16 cellular contexts compared by ENCODE assay signal in genomic region chr6:3987576-3987975, GRCh38.
DNase-seq lines count a peak whose midpoint lies in the region; ATAC-seq and TF ChIP-seq lines count a peak whose summit lies in the region.
"Had no signal": no experiment of that assay in that cellular context is flagged by ENCODE, and none has a peak within 500 bp of the region (broad histone marks: within the 10 kb centered on the region; RNA-seq: fewer than 3 reads in every experiment).

No MANE protein-coding gene starts in this region.

- H4K12ac ChIP-seq in trophoblast cell (ENCODE audit: low read depth, low read length): no peak overlapping the region

- H3K9me2 ChIP-seq in GM23338 (ENCODE audit: insufficient read depth): no peaks in the 10 kb centered on the region

- ATAC-seq in GM23338 (no peak), T-helper 17 cell (peak; percentile 64)

- no peak overlapping the region for H4K91ac ChIP-seq in trophoblast cell (ENCODE audit: low read depth, low read length)

- H3K14ac ChIP-seq in trophoblast cell (ENCODE audit: low read length): no peak overlapping the region

- no CpG with 5 or more reads among the region's 2 CpGs for WGBS in trophoblast cell (ENCODE audit: extremely low coverage, insufficient coverage, insufficient read length)
- WGBS in prostate gland: 95% methylated on average over 2 of the region's 2 CpGs

- H3K4ac ChIP-seq in trophoblast cell (ENCODE audit: low read depth, low read length): no peak overlapping the region

- no peaks in the 10 kb centered on the region for H3K9me3 ChIP-seq in T-helper 17 cell (ENCODE audit: control insufficient read depth, low read length, poor library complexity, severe bottlenecking)
- no peaks in the 10 kb centered on the region for H3K9me3 ChIP-seq in iPS-18a (ENCODE audit: control insufficient read depth, low read depth, low read length)
- H3K9me3 ChIP-seq in trophoblast cell (ENCODE audit: insufficient read depth, low read depth, low read length): no peaks in the 10 kb centered on the region
- H3K9me3 ChIP-seq in colonic mucosa: no peaks in the 10 kb centered on the region
- no peaks in the 10 kb centered on the region for H3K9me3 ChIP-seq in WERI-Rb-1 (ENCODE audit: severe bottlenecking)
- no peaks in the 10 kb centered on the region for H3K9me3 ChIP-seq in prostate gland
- H3K9me3 ChIP-seq: BLaER1 had no signal

- no peaks in the 10 kb centered on the region for H4K20me1 ChIP-seq in GM23338 (replicated peaks; ENCODE audit: insufficient read depth)

- no peak overlapping the region for H4K8ac ChIP-seq in trophoblast cell (ENCODE audit: low read depth, low read length)

- H3K27me3 ChIP-seq in GM23338 (ENCODE audit: insufficient read depth) (no peaks in the 10 kb centered on the region), iPS-18a (ENCODE audit: control insufficient read depth, insufficient read depth, low read length) (no peaks in the 10 kb centered on the region), trophoblast cell (ENCODE audit: insufficient read depth, low read length) (no peaks in the 10 kb centered on the region), colonic mucosa (no peaks in the 10 kb centered on the region), WERI-Rb-1 (ENCODE audit: insufficient read depth, low read depth, severe bottlenecking) (no peaks in the 10 kb centered on the region), prostate gland (replicated peaks; ENCODE audit: insufficient read depth) (no peaks in the 10 kb centered on the region)
- H3K27me3 ChIP-seq: BLaER1 had no signal

- H3K9ac ChIP-seq in iPS-18a (ENCODE audit: low read length) (no peak overlapping the region), trophoblast cell (ENCODE audit: low read length) (no peak overlapping the region), colonic mucosa (ENCODE audit: low read depth in 2 of 2, low read length in 2 of 2) (no peak overlapping the region)
- H3K9ac ChIP-seq: BLaER1 had no signal

- H3K4me2 ChIP-seq in GM23338 (peak overlapping the region; percentile 64), trophoblast cell (ENCODE audit: low read length) (no peak overlapping the region)
- H3K4me2 ChIP-seq: BLaER1 had no signal

- peaks cover 42% of the 10 kb centered on the region for H3K4me1 ChIP-seq in GM23338 (ENCODE audit: insufficient read depth)
- H3K4me1 ChIP-seq in iPS-18a (ENCODE audit: control insufficient read depth, low read depth, low read length): peaks cover 28% of the 10 kb centered on the region
- H3K4me1 ChIP-seq in trophoblast cell (ENCODE audit: control insufficient read depth in 1 of 2, insufficient read depth in 2 of 2, low read length in 2 of 2): peaks cover 9 to 20% of the 10 kb centered on the region in 2 experiments
- peaks cover 3% of the 10 kb centered on the region for H3K4me1 ChIP-seq in colonic mucosa
- H3K4me1 ChIP-seq in prostate gland (replicated peaks): no peaks in the 10 kb centered on the region
- H3K4me1 ChIP-seq: BLaER1 had no signal

- H3K4me1 Mint-ChIP-seq in GM23338 (peaks cover 42% of the 10 kb centered on the region), T-helper 17 cell (peaks cover 33% of the 10 kb centered on the region)

- H3K27me3 Mint-ChIP-seq in GM23338 (ENCODE audit: insufficient read depth, low read depth, poor library complexity): peaks cover 4% of the 10 kb centered on the region
- no peaks in the 10 kb centered on the region for H3K27me3 Mint-ChIP-seq in T-helper 17 cell

- no peak overlapping the region for H3K4me3 ChIP-seq in GM23338
- H3K4me3 ChIP-seq in iPS-18a (ENCODE audit: low read length): no peak overlapping the region
- no peak overlapping the region for H3K4me3 ChIP-seq in trophoblast cell (ENCODE audit: low read depth, low read length)
- H3K4me3 ChIP-seq in colonic mucosa: no peak overlapping the region
- no peak overlapping the region for H3K4me3 ChIP-seq in WERI-Rb-1 (ENCODE audit: low read depth, low read length)
- H3K4me3 ChIP-seq in prostate gland: no peak overlapping the region
- H3K4me3 ChIP-seq: BLaER1 had no signal

- H2BK5ac ChIP-seq in trophoblast cell (ENCODE audit: low read depth, low read length, poor library complexity): no peak overlapping the region

- no peaks in the 10 kb centered on the region; the same call in 2 of the 3 replicates for H3K9me3 Mint-ChIP-seq in GM23338
- H3K9me3 Mint-ChIP-seq: CD8-positive, alpha-beta memory T cell had no signal

- no peak overlapping the region for H2BK120ac ChIP-seq in trophoblast cell (ENCODE audit: insufficient read depth, low read length, poor library complexity)

- H3F3A ChIP-seq in GM23338 (replicated peaks; ENCODE audit: low read depth): no peaks in the 10 kb centered on the region

- peak overlapping the region; percentile 30 for H3K23ac ChIP-seq in trophoblast cell (ENCODE audit: low read length)

- intact Hi-C loops in colonic mucosa (cut with DNase I) (loop anchor here (10.0 kb wide), 1 partner anchor 143 kb away; the partner anchor contains the start of gene FAM50B), prostate gland (cut with DNase I) (loop anchor here (10.0 kb wide), 1 partner anchor 133 kb away; no protein-coding TSS in a partner anchor)

- H3K27ac ChIP-seq in GM23338 (ENCODE audit: low read depth) (peak overlapping the region; percentile 12), iPS-18a (ENCODE audit: low read length) (peak overlapping the region; percentile 12), trophoblast cell (ENCODE audit: low read depth, low read length) (no peak overlapping the region), colonic mucosa (no peak overlapping the region), WERI-Rb-1 (no peak overlapping the region), prostate gland (no peak overlapping the region)
- H3K27ac ChIP-seq: BLaER1 had no signal

- H3K79me1 ChIP-seq in trophoblast cell (ENCODE audit: low read length): peaks cover 5% of the 10 kb centered on the region

- H2AFZ ChIP-seq in GM23338: no peak overlapping the region
- H2AFZ ChIP-seq in trophoblast cell (ENCODE audit: insufficient read depth, low read length, poor library complexity): no peak overlapping the region

- no peak overlapping the region for H2BK12ac ChIP-seq in trophoblast cell (ENCODE audit: low read length)

- H3K79me2 ChIP-seq in GM23338 (replicated peaks; ENCODE audit: insufficient read depth): no peaks in the 10 kb centered on the region
- H3K79me2 ChIP-seq in trophoblast cell (ENCODE audit: control insufficient read depth, insufficient read depth, low read length, poor library complexity): no peaks in the 10 kb centered on the region

- no peak overlapping the region for H3K18ac ChIP-seq in trophoblast cell (ENCODE audit: low read length)

- peak overlapping the region; percentile 13; the same call in 1 of the 2 replicates for H3K27ac Mint-ChIP-seq in GM23338
- H3K27ac Mint-ChIP-seq in T-helper 17 cell: peak overlapping the region; percentile 60

- H3K36me3 Mint-ChIP-seq in GM23338 (ENCODE audit: low read depth): peaks cover 9% of the 10 kb centered on the region; the same call in 2 of the 3 replicates
- H3K36me3 Mint-ChIP-seq in T-helper 17 cell (ENCODE audit: low read depth): peaks cover 7% of the 10 kb centered on the region

- TF ChIP-seq CTCF in GM23338 (conservative IDR thresholded peaks at IDR 0.05; ENCODE audit: low read depth in 2 of 2) (no peak), colonic mucosa (IDR thresholded peaks at IDR 0.05) (no peak), WERI-Rb-1 (IDR thresholded peaks at IDR 0.05; ENCODE audit: low read depth, low read length) (no peak), prostate gland (IDR thresholded peaks at IDR 0.05) (no peak)

- no peak overlapping the region for H2AK5ac ChIP-seq in trophoblast cell (ENCODE audit: low read length)

- no peak for TF ChIP-seq POLR2A in prostate gland (IDR thresholded peaks at IDR 0.05)

- no peaks in the 10 kb centered on the region for H3K36me3 ChIP-seq in GM23338 (ENCODE audit: insufficient read depth)
- H3K36me3 ChIP-seq in iPS-18a (ENCODE audit: control insufficient read depth, low read depth, low read length): no peaks in the 10 kb centered on the region
- H3K36me3 ChIP-seq in trophoblast cell (ENCODE audit: control insufficient read depth in 1 of 2, insufficient read depth in 2 of 2, low read length in 2 of 2): no peaks in the 10 kb centered on the region
- no peaks in the 10 kb centered on the region for H3K36me3 ChIP-seq in colonic mucosa
- no peaks in the 10 kb centered on the region for H3K36me3 ChIP-seq in WERI-Rb-1
- no peaks in the 10 kb centered on the region for H3K36me3 ChIP-seq in prostate gland
- H3K36me3 ChIP-seq: BLaER1 had no signal

- H3K4me3 Mint-ChIP-seq in GM23338 (no peak overlapping the region), T-helper 17 cell (peak overlapping the region; percentile 1)
- H3K4me3 Mint-ChIP-seq: CD8-positive, alpha-beta memory T cell had no signal

- DNase-seq in GM23338 (ENCODE audit: low spot score) (no peak), T-helper 17 cell (no peak), trophoblast cell (no peak), colonic mucosa (no peak), WERI-Rb-1 (no peak), prostate gland (ENCODE audit: low spot score) (no peak)
- DNase-seq: CD8-positive, alpha-beta memory T cell; DMS 273 treated with DMSO at 0.1 percent for 48 hours; GF-D8; KG1; NCI-H1417 treated with DMSO at 0.1 percent for 48 hours; NCI-H2029; NCI-H2227 treated with DMSO at 0.1 percent for 48 hours; NCI-H524 had no signal

TF ChIP-seq in GM23338, 12 proteins besides CTCF, POLR2A, EP300 and RAD21 (continues in another document):
- TF ChIP-seq ZNF331 (CRISPR knock-in tag; IDR thresholded peaks at IDR 0.05; ENCODE audit: low read depth) (no peak), EZH2phosphoT487 (IDR thresholded peaks at IDR 0.05; ENCODE audit: unreplicated experiment) (no peak), ZNF114 (CRISPR knock-in tag; IDR thresholded peaks at IDR 0.05) (no peak)

Comparison
In these comparisons a context has a peak if more than half of its experiments do, and no peak if none do; other contexts are left out.
1. H3K27ac ChIP-seq: peak in GM23338 (single experiment) and iPS-18a (single experiment); none in trophoblast cell (single experiment), colonic mucosa (single experiment), WERI-Rb-1 (single experiment) and prostate gland (0 of 2).